Comparison of ENCODE assay signal across 18 cellular contexts in the genomic region with DNA sequence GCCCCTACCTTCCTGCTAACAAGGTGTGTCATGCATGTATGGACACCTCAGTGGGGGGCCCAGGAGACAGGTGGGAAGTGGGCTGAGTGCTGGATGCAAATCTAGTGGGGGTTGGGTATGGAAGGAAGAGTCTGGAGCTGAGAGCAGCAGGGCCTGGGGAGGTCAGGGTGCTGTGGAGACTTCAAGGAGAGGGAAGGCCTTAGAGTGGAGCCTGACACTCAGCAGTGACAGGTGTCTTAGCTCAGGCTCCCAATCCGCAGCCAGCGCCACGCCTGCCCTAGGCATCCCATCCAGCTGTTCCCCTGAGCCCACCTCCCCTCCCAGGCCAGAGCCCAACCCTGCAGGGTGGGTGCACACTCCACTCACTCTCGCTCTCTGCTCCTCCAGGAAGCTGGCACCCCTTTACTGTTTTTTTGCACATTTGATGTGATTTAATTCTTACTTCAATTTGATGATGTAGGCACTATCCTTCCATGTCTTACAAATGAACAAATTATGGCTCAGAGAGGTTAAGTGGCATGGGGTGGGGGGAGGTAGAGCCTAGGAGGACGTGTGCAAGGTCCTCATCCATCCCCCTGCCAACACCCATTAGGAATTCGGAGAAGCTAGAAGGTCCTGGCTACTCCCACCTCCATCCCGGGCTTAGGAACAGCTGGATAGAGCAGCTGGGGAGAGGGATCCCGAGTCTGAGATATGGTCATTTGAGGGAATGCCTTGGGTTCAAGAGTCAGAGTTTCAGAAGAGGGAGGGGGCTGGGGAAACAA. TPM values are rescaled to one million over a fixed set of nuclear protein-coding genes. Genes with fewer than 3 reads are reported as not detected.
A peak's percentile ranks its signal among the peaks of the same experiment; 100 is the strongest.
DNase-seq lines count a peak whose midpoint lies in the region; TF ChIP-seq lines count a peak whose summit lies in the region.
"Had no signal": no experiment of that assay in that cellular context is flagged by ENCODE, and none has a peak within 500 bp of the region (broad histone marks: within the 10 kb centered on the region; RNA-seq: fewer than 3 reads in every experiment).

No MANE protein-coding gene starts in this region.

- no peak overlapping the region for H3K27ac Mint-ChIP-seq in progenitor cell of endocrine pancreas
- H3K27ac Mint-ChIP-seq: activated naive CD8-positive, alpha-beta T cell treated with anti-CD3 and anti-CD28 coated beads, Interleukin-2, amount 50 U/mL, for 24 hours; stimulated activated memory B cell treated with anti-CD40 and anti-IgM and Interleukin-4, amounts not matched to agents 10 μg/mL and 1 μg/mL and 100 μg/mL, for 72 hours had no signal

- WGBS in hepatocyte (ENCODE audit: low lambda C conversion rate, missing lambda C conversion rate), result 49% methylated on average over 8 of the region's 8 CpGs

- peaks cover 8% of the 10 kb centered on the region for H3K79me2 ChIP-seq in hepatocyte

- no peaks in the 10 kb centered on the region for H3K9me3 ChIP-seq in hepatocyte (ENCODE audit: low read depth)
- H3K9me3 ChIP-seq in tibial artery, result no peaks in the 10 kb centered on the region
- H3K9me3 ChIP-seq: Caco-2, upper lobe of right lung had no signal

- DNase-seq in NCI-H82 (lab: John Stamatoyannopoulos, UW) (peak; percentile 70), NCI-H82 treated with DMSO at 0.1 percent for 48 hours (lab: John Stamatoyannopoulos, UW; ENCODE audit: unreplicated experiment) (no peak), NCI-H69 (lab: John Stamatoyannopoulos, UW) (peak; percentile 50), hepatocyte (ENCODE audit: low spot score) (no peak), progenitor cell of endocrine pancreas (ENCODE audit: low spot score, unreplicated experiment) (no peak), SIG-M5 (lab: John Stamatoyannopoulos, UW) (no peak), NK-92 (lab: John Stamatoyannopoulos, UW; ENCODE audit: unreplicated experiment) (no peak), tibial artery (no peak)
- DNase-seq: activated naive CD8-positive, alpha-beta T cell treated with anti-CD3 and anti-CD28 coated beads, Interleukin-2, amount 50 U/mL, for 24 hours; activated T-cell treated with anti-CD3 and anti-CD28 coated beads, Interleukin-2, amount 50 U/mL, for 1 hour; cerebellar nuclear complex; left cardiac atrium; NCI-H1048; SW 1271; upper lobe of right lung had no signal

- H3K4me3 ChIP-seq in hepatocyte, result no peak overlapping the region
- no peak overlapping the region for H3K4me3 ChIP-seq in tibial artery
- H3K4me3 ChIP-seq: upper lobe of right lung had no signal

- H3K9me3 Mint-ChIP-seq in progenitor cell of endocrine pancreas (ENCODE audit: low read depth), result no peaks in the 10 kb centered on the region
- H3K9me3 Mint-ChIP-seq: activated naive CD8-positive, alpha-beta T cell treated with anti-CD3 and anti-CD28 coated beads, Interleukin-2, amount 50 U/mL, for 24 hours; stimulated activated memory B cell treated with anti-CD40 and anti-IgM and Interleukin-4, amounts not matched to agents 10 μg/mL and 1 μg/mL and 100 μg/mL, for 72 hours had no signal

- peak overlapping the region; percentile 99 for H3K4me2 ChIP-seq in hepatocyte

- peaks cover 15% of the 10 kb centered on the region for H3K4me1 Mint-ChIP-seq in progenitor cell of endocrine pancreas (ENCODE audit: low read depth)
- H3K4me1 Mint-ChIP-seq: activated naive CD8-positive, alpha-beta T cell treated with anti-CD3 and anti-CD28 coated beads, Interleukin-2, amount 50 U/mL, for 24 hours had no signal

- no peak for TF ChIP-seq CTCF in hepatocyte (IDR thresholded peaks at IDR 0.05; ENCODE audit: poor library complexity)
- TF ChIP-seq CTCF in progenitor cell of endocrine pancreas (IDR thresholded peaks at IDR 0.05; ENCODE audit: unreplicated experiment), result no peak
- TF ChIP-seq CTCF in tibial artery (IDR thresholded peaks at IDR 0.05), result no peak

- H3K27ac ChIP-seq in hepatocyte (no peak overlapping the region), tibial artery (no peak overlapping the region)
- H3K27ac ChIP-seq: epithelial cell of prostate, upper lobe of right lung had no signal

- no peak overlapping the region for H2AFZ ChIP-seq in hepatocyte

- intact Hi-C loops in tibial artery (cut with DNase I; ENCODE audit: low total_unique reads), result no loop called here

- peak overlapping the region; percentile 58 for H3K4me3 Mint-ChIP-seq in progenitor cell of endocrine pancreas (ENCODE audit: low read depth)
- H3K4me3 Mint-ChIP-seq: activated naive CD8-positive, alpha-beta T cell treated with anti-CD3 and anti-CD28 coated beads, Interleukin-2, amount 50 U/mL, for 24 hours; stimulated activated memory B cell treated with anti-CD40 and anti-IgM and Interleukin-4, amounts not matched to agents 10 μg/mL and 1 μg/mL and 100 μg/mL, for 72 hours had no signal

- no peaks in the 10 kb centered on the region for H3K36me3 Mint-ChIP-seq in progenitor cell of endocrine pancreas (ENCODE audit: insufficient read depth)
- H3K36me3 Mint-ChIP-seq: stimulated activated memory B cell treated with anti-CD40 and anti-IgM and Interleukin-4, amounts not matched to agents 10 μg/mL and 1 μg/mL and 100 μg/mL, for 72 hours had no signal

- H4K20me1 ChIP-seq in hepatocyte (ENCODE audit: insufficient read depth, poor library complexity, severe bottlenecking), result peaks cover 13% of the 10 kb centered on the region

- H3K27me3 ChIP-seq in hepatocyte (no peaks in the 10 kb centered on the region), tibial artery (peaks cover 0 to 50% of the 10 kb centered on the region in 2 donors)
- H3K27me3 ChIP-seq: upper lobe of right lung had no signal

- H3K9me2 ChIP-seq in hepatocyte (replicated peaks; ENCODE audit: insufficient read depth), result no peaks in the 10 kb centered on the region

- H3K4me1 ChIP-seq in hepatocyte (ENCODE audit: insufficient read depth) (peaks cover 24% of the 10 kb centered on the region), tibial artery (peaks cover 0 to 20% (median 16%) of the 10 kb centered on the region in 4 donors)

- H3K36me3 ChIP-seq in hepatocyte (replicated peaks; ENCODE audit: insufficient read depth, low read depth), result no peaks in the 10 kb centered on the region
- H3K36me3 ChIP-seq in tibial artery, result no peaks in the 10 kb centered on the region
- H3K36me3 ChIP-seq: upper lobe of right lung had no signal

- peaks cover 17% of the 10 kb centered on the region for H3K27me3 Mint-ChIP-seq in progenitor cell of endocrine pancreas

RNA-seq across cellular contexts. Expression of a gene that starts 2.2 kb away (rescaled TPM):
- 12.8 and 13.9 TPM in 2 replicates for total RNA-seq in hepatocyte
- polyA plus RNA-seq in hepatocyte, result 19.4 and 22.8 TPM in 2 replicates
- total RNA-seq in progenitor cell of endocrine pancreas, result 39.9 and 42.5 TPM in 2 replicates

RNA-seq across cellular contexts. Expression of a gene that starts 16.4 kb away (rescaled TPM):
- total RNA-seq in hepatocyte (210 and 299 TPM in 2 replicates), progenitor cell of endocrine pancreas (97.9 and 99.7 TPM in 2 replicates)
- 785 and 828 TPM in 2 replicates for polyA plus RNA-seq in hepatocyte

RNA-seq across cellular contexts. Expression of a gene that starts 28.0 kb away (rescaled TPM):
- 0.77 TPM in 1 of 2 replicates, not detected in the other for total RNA-seq in hepatocyte
- 1.0 and 3.6 TPM in 2 replicates for polyA plus RNA-seq in hepatocyte
- total RNA-seq in progenitor cell of endocrine pancreas, result 1.2 and 2.6 TPM in 2 replicates

RNA-seq across cellular contexts. Expression of a gene that starts 36.9 kb away (rescaled TPM):
- total RNA-seq in hepatocyte, result 92.7 and 108 TPM in 2 replicates
- 179 and 191 TPM in 2 replicates for polyA plus RNA-seq in hepatocyte
- total RNA-seq in progenitor cell of endocrine pancreas, result 129 and 139 TPM in 2 replicates

RNA-seq across cellular contexts. Expression of a gene that starts 53.1 kb away (rescaled TPM):
- total RNA-seq in hepatocyte (2.0 and 2.1 TPM in 2 replicates), progenitor cell of endocrine pancreas (8.4 and 9.3 TPM in 2 replicates)
- polyA plus RNA-seq in hepatocyte, result 0.40 and 2.3 TPM in 2 replicates

Comparison
In these comparisons a context has a peak if more than half of its experiments do, and no peak if none do; other contexts are left out.
1. DNase-seq: peak in NCI-H82 (single experiment) and NCI-H69 (single experiment); none in NCI-H82 treated with DMSO at 0.1 percent for 48 hours (single experiment), hepatocyte (single experiment), progenitor cell of endocrine pancreas (single experiment), SIG-M5 (single experiment), NK-92 (single experiment) and tibial artery (0 of 2).